In genomic region chr4:153115322-153116100, GRCh38 we compare ENCODE assay signal across 8 cellular contexts.
DNase-seq lines count a peak whose midpoint lies in the region; ATAC-seq and TF ChIP-seq lines count a peak whose summit lies in the region.

No MANE protein-coding gene starts in this region.

- no peak overlapping the region for H3K4me3 Mint-ChIP-seq in CD8-positive, alpha-beta T cell
- peak overlapping the region; percentile 31 for H3K4me3 Mint-ChIP-seq in activated CD8-positive, alpha-beta T cell treated with anti-CD3 and anti-CD28 coated beads for 36 hours

- no peaks in the 10 kb centered on the region for H3K9me2 ChIP-seq in Loucy (replicated peaks; ENCODE audit: low read depth, low read length)

- H3K4me1 ChIP-seq in CD8-positive, alpha-beta T cell (ENCODE audit: insufficient read depth, low read length): peaks cover 64% of the 10 kb centered on the region
- H3K4me1 ChIP-seq in Loucy (ENCODE audit: insufficient read depth, low read length, poor library complexity, severe bottlenecking): peaks cover 55% of the 10 kb centered on the region

- H3K4me1 Mint-ChIP-seq in CD8-positive, alpha-beta T cell (ENCODE audit: low read depth): peaks cover 9% of the 10 kb centered on the region
- peaks cover 14% of the 10 kb centered on the region for H3K4me1 Mint-ChIP-seq in activated CD8-positive, alpha-beta T cell treated with anti-CD3 and anti-CD28 coated beads for 36 hours (ENCODE audit: low read depth)

- H4K20me1 ChIP-seq in Loucy (ENCODE audit: insufficient read depth, low read length, poor library complexity, severe bottlenecking): no peaks in the 10 kb centered on the region

- peak overlapping the region; percentile 78 for H3K27ac ChIP-seq in CD8-positive, alpha-beta T cell (ENCODE audit: low read depth, low read length)

- peak; percentile 41 to 85 (median 68) for DNase-seq in CD8-positive, alpha-beta T cell
- peak; percentile 88 for DNase-seq in activated CD8-positive, alpha-beta T cell treated with anti-CD3 and anti-CD28 coated beads for 36 hours
- DNase-seq in renal cortical epithelial cell (ENCODE audit: low read depth) (peak; percentile 98), cerebellar cortex (ENCODE audit: low spot score) (no peak), DMS79 (lab: John Stamatoyannopoulos, UW) (no peak)

- H3K4me2 ChIP-seq in Loucy (ENCODE audit: low read depth, low read length, poor library complexity, severe bottlenecking): peak overlapping the region; percentile 79

- H3K27ac Mint-ChIP-seq in CD8-positive, alpha-beta T cell: no peak overlapping the region
- no peak overlapping the region for H3K27ac Mint-ChIP-seq in activated CD8-positive, alpha-beta T cell treated with anti-CD3 and anti-CD28 coated beads for 36 hours

- POLR2A ChIA-PET in CD8-positive, alpha-beta T cell (lab: Charles Lee): interaction anchor here (0.6 to 2.8 kb wide), 7 partner anchors 10 to 461 kb away, joined by 3 to 12 read pairs (median 4); no protein-coding TSS in a partner anchor
- POLR2A ChIA-PET in activated CD8-positive, alpha-beta T cell treated with anti-CD3 and anti-CD28 coated beads for 36 hours (lab: Charles Lee): interaction anchor here (0.7 to 1.7 kb wide), 6 partner anchors 8 to 275 kb away, joined by 3 to 7 read pairs (median 3); no protein-coding TSS in a partner anchor

- CTCF ChIA-PET in CD8-positive, alpha-beta T cell (lab: Charles Lee): interaction anchor here (1.2 to 16.9 kb wide), 5 partner anchors 9 to 228 kb away, joined by 3 to 219 read pairs (median 4); no protein-coding TSS in a partner anchor
- CTCF ChIA-PET in activated CD8-positive, alpha-beta T cell treated with anti-CD3 and anti-CD28 coated beads for 36 hours (lab: Charles Lee): interaction anchor here (1.2 to 14.2 kb wide), 7 partner anchors 11 to 337 kb away, joined by 3 to 131 read pairs (median 4); no protein-coding TSS in a partner anchor

- H3K79me2 ChIP-seq in Loucy (ENCODE audit: insufficient read depth, low read length): no peaks in the 10 kb centered on the region

- peak; percentile 52 for ATAC-seq in CD8-positive, alpha-beta T cell
- ATAC-seq in GM21723 (IDR thresholded peaks at IDR 0.05; ENCODE audit: unreplicated experiment) (peak; percentile 84), esophagus mucosa (peak; percentile 60)
- ATAC-seq in activated CD8-positive, alpha-beta T cell treated with anti-CD3 and anti-CD28 coated beads for 36 hours: peak; percentile 64

- no peaks in the 10 kb centered on the region for H3K27me3 ChIP-seq in CD8-positive, alpha-beta T cell (ENCODE audit: insufficient read depth, low read length)
- H3K27me3 ChIP-seq in Loucy (ENCODE audit: insufficient read depth, low read length, poor library complexity, severe bottlenecking): no peaks in the 10 kb centered on the region

- no peaks in the 10 kb centered on the region for H3K36me3 ChIP-seq in CD8-positive, alpha-beta T cell (ENCODE audit: insufficient read depth, low read length)
- H3K36me3 ChIP-seq in Loucy (ENCODE audit: insufficient read depth, low read length): no peaks in the 10 kb centered on the region

- H3K36me3 Mint-ChIP-seq in CD8-positive, alpha-beta T cell: no peaks in the 10 kb centered on the region
- H3K36me3 Mint-ChIP-seq in activated CD8-positive, alpha-beta T cell treated with anti-CD3 and anti-CD28 coated beads for 36 hours (ENCODE audit: low read depth): no peaks in the 10 kb centered on the region

- H2AFZ ChIP-seq in Loucy (ENCODE audit: low read length): peak overlapping the region; percentile 45; the same call in 1 of the 2 replicates

- H3K9me3 Mint-ChIP-seq in CD8-positive, alpha-beta T cell: no peaks in the 10 kb centered on the region
- no peaks in the 10 kb centered on the region for H3K9me3 Mint-ChIP-seq in activated CD8-positive, alpha-beta T cell treated with anti-CD3 and anti-CD28 coated beads for 36 hours

- H3K9me3 ChIP-seq in CD8-positive, alpha-beta T cell (ENCODE audit: low read length): no peaks in the 10 kb centered on the region
- H3K9me3 ChIP-seq in Loucy (ENCODE audit: insufficient read depth, low read depth, low read length): no peaks in the 10 kb centered on the region

- TF ChIP-seq CTCF in CD8-positive, alpha-beta T cell (IDR thresholded peaks at IDR 0.05): no peak
- TF ChIP-seq CTCF in Loucy (conservative IDR thresholded peaks at IDR 0.05; ENCODE audit: low read length): no peak
- TF ChIP-seq CTCF in activated CD8-positive, alpha-beta T cell treated with anti-CD3 and anti-CD28 coated beads for 36 hours (IDR thresholded peaks at IDR 0.05): no peak

- no peaks in the 10 kb centered on the region for H3K27me3 Mint-ChIP-seq in CD8-positive, alpha-beta T cell (ENCODE audit: low read depth)
- no peaks in the 10 kb centered on the region for H3K27me3 Mint-ChIP-seq in activated CD8-positive, alpha-beta T cell treated with anti-CD3 and anti-CD28 coated beads for 36 hours

- H3K9ac ChIP-seq in Loucy (ENCODE audit: low read depth, low read length, poor library complexity, severe bottlenecking): peak overlapping the region; percentile 35

- H3F3A ChIP-seq in Loucy (ENCODE audit: low read depth): peaks cover 15% of the 10 kb centered on the region; the same call in 1 of the 2 replicates

- peak overlapping the region; percentile 31 for H3K4me3 ChIP-seq in CD8-positive, alpha-beta T cell (ENCODE audit: low read depth, low read length)
- peak overlapping the region; percentile 65 for H3K4me3 ChIP-seq in Loucy (ENCODE audit: low read length, poor library complexity, severe bottlenecking)

- intact Hi-C loops in CD8-positive, alpha-beta T cell (cut with DNase I, micrococcal nuclease): loop anchor here (1.0 to 10.0 kb wide), 7 partner anchors 13 to 1351 kb away; partner anchors contain the start of genes ARFIP1 (in 1 of the 2), FBXW7 (in 1 of the 2), GATB (in 1 of the 2) and TIGD4 (in 1 of the 2)
- intact Hi-C loops in activated CD8-positive, alpha-beta T cell treated with anti-CD3 and anti-CD28 coated beads for 36 hours (cut with micrococcal nuclease): loop anchor here (5.0 to 10.0 kb wide), 2 partner anchors 268 to 341 kb away; partner anchors contain the start of genes ARFIP1 and TIGD4

Comparison
In these comparisons a context has a peak if more than half of its experiments do, and no peak if none do; other contexts are left out.
1. DNase-seq: peak in CD8-positive, alpha-beta T cell (7 of 7), activated CD8-positive, alpha-beta T cell treated with anti-CD3 and anti-CD28 coated beads for 36 hours (single experiment) and renal cortical epithelial cell (single experiment); none in cerebellar cortex (single experiment) and DMS79 (single experiment).
2. Peak in every context shown above with its lines, with median percentiles within 50 percentile points of each other: ATAC-seq.